28 cellular contexts compared by ENCODE assay signal in the genomic region with DNA sequence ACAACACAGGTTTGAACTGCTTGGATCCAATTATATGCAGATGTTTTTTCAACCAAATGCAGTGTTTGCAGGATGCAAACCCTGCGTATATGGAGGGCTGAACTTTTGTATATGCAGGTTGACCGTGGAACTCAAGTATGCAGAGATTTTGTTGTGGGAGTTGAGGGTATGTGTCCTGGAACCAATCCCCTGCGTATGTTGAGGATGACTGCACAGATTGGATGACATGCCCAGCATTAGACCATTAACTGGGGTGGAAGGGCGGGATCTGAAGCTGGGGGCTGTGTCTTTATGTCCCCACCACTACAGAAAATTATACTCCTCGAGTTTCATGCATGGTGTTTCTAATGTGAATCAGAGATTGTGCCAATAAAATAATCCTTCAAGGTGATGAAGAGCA.
"Had no signal": no experiment of that assay in that cellular context is flagged by ENCODE, and none has a peak within 500 bp of the region (broad histone marks: within the 10 kb centered on the region; RNA-seq: fewer than 3 reads in every experiment).

No MANE protein-coding gene starts in this region.

- ATAC-seq: activated T-cell treated with anti-CD3 and anti-CD28 coated beads, Interleukin-2, amount 50 U/mL, for 72 hours; body of pancreas; effector memory CD8-positive, alpha-beta T cell; gastroesophageal sphincter; WTC11 had no signal

- H3K4me1 ChIP-seq: body of pancreas, esophagus squamous epithelium, gastroesophageal sphincter had no signal

- H3K27ac ChIP-seq: body of pancreas, esophagus squamous epithelium, gastroesophageal sphincter had no signal

- H3K27ac Mint-ChIP-seq: activated CD4-positive, alpha-beta memory T cell treated with anti-CD3 and anti-CD28 coated beads, Interleukin-2, amount 10 ng/mL, durations not matched to agents 7 days and 5 days; activated CD4-positive, alpha-beta T cell treated with anti-CD3 and anti-CD28 coated beads, Interleukin-2, amount 10 ng/mL, durations not matched to agents 7 days and 5 days; activated naive CD4-positive, alpha-beta T cell treated with anti-CD3 and anti-CD28 coated beads, Interleukin-2, amount 10 ng/mL, durations not matched to agents 7 days and 5 days; activated naive CD8-positive, alpha-beta T cell; activated T-cell treated with anti-CD3 and anti-CD28 coated beads, Interleukin-2, amount 50 U/mL, for 24 hours; activated T-cell treated with anti-CD3 and anti-CD28 coated beads, Interleukin-2, amount 50 U/mL, for 72 hours; effector memory CD8-positive, alpha-beta T cell; WTC11 had no signal

- DNase-seq: activated CD4-positive, alpha-beta memory T cell treated with anti-CD3 and anti-CD28 coated beads, Interleukin-2, amount 10 ng/mL, durations not matched to agents 7 days and 5 days; activated CD4-positive, alpha-beta T cell treated with anti-CD3 and anti-CD28 coated beads for 1 hour; activated CD4-positive, alpha-beta T cell treated with anti-CD3 and anti-CD28 coated beads for 4 hours; activated CD4-positive, alpha-beta T cell treated with anti-CD3 and anti-CD28 coated beads, Interleukin-2, amount 10 ng/mL, durations not matched to agents 7 days and 5 days; activated CD4-positive, alpha-beta T cell treated with anti-CD3 and anti-CD28 coated beads, Interleukin-2, amount 50 U/mL, for 4 hours; activated CD8-positive, alpha-beta memory T cell treated with anti-CD3 and anti-CD28 coated beads, Interleukin-2, amount 50 U/mL, for 48 hours; activated gamma-delta T cell; activated naive CD4-positive, alpha-beta T cell; activated naive CD4-positive, alpha-beta T cell treated with anti-CD3 and anti-CD28 coated beads, Interleukin-2, amount 10 ng/mL, durations not matched to agents 7 days and 5 days; activated T-cell treated with anti-CD3 and anti-CD28 coated beads for 4 hours; activated T-cell treated with anti-CD3 and anti-CD28 coated beads, Interleukin-2, amount 50 U/mL, for 24 hours; activated T-cell treated with anti-CD3 and anti-CD28 coated beads, Interleukin-2, amount 50 U/mL, for 72 hours; amygdala; aorta; body of pancreas; caudate nucleus; cortex of kidney; dermis blood vessel endothelial cell; effector CD4-positive, alpha-beta T cell; effector memory CD8-positive, alpha-beta T cell; erythroblast; esophagus squamous epithelium; foreskin melanocyte; head of caudate nucleus; T-helper 2 cell had no signal

- H3K9me3 Mint-ChIP-seq: activated CD4-positive, alpha-beta memory T cell treated with anti-CD3 and anti-CD28 coated beads, Interleukin-2, amount 10 ng/mL, durations not matched to agents 7 days and 5 days; activated naive CD4-positive, alpha-beta T cell treated with anti-CD3 and anti-CD28 coated beads, Interleukin-2, amount 10 ng/mL, durations not matched to agents 7 days and 5 days; effector memory CD8-positive, alpha-beta T cell had no signal

- H3K9me3 ChIP-seq: body of pancreas had no signal

- H3K4me3 Mint-ChIP-seq: activated CD4-positive, alpha-beta memory T cell treated with anti-CD3 and anti-CD28 coated beads, Interleukin-2, amount 10 ng/mL, durations not matched to agents 7 days and 5 days; activated CD4-positive, alpha-beta T cell treated with anti-CD3 and anti-CD28 coated beads, Interleukin-2, amount 10 ng/mL, durations not matched to agents 7 days and 5 days; activated naive CD4-positive, alpha-beta T cell treated with anti-CD3 and anti-CD28 coated beads, Interleukin-2, amount 10 ng/mL, durations not matched to agents 7 days and 5 days; activated naive CD8-positive, alpha-beta T cell; activated T-cell treated with anti-CD3 and anti-CD28 coated beads, Interleukin-2, amount 50 U/mL, for 24 hours; activated T-cell treated with anti-CD3 and anti-CD28 coated beads, Interleukin-2, amount 50 U/mL, for 72 hours; effector memory CD8-positive, alpha-beta T cell; WTC11 had no signal

- H3K4me3 ChIP-seq: body of pancreas, esophagus squamous epithelium, gastroesophageal sphincter had no signal

- H3K36me3 Mint-ChIP-seq: activated naive CD4-positive, alpha-beta T cell treated with anti-CD3 and anti-CD28 coated beads, Interleukin-2, amount 10 ng/mL, durations not matched to agents 7 days and 5 days; activated naive CD8-positive, alpha-beta T cell had no signal

- H3K36me3 ChIP-seq: esophagus squamous epithelium, gastroesophageal sphincter had no signal

- H3K27me3 ChIP-seq: body of pancreas, esophagus squamous epithelium, gastroesophageal sphincter had no signal

- H3K4me1 Mint-ChIP-seq: activated CD4-positive, alpha-beta memory T cell treated with anti-CD3 and anti-CD28 coated beads, Interleukin-2, amount 10 ng/mL, durations not matched to agents 7 days and 5 days; activated CD4-positive, alpha-beta T cell treated with anti-CD3 and anti-CD28 coated beads, Interleukin-2, amount 10 ng/mL, durations not matched to agents 7 days and 5 days; activated naive CD4-positive, alpha-beta T cell treated with anti-CD3 and anti-CD28 coated beads, Interleukin-2, amount 10 ng/mL, durations not matched to agents 7 days and 5 days; WTC11 had no signal
